9 cellular contexts compared by ENCODE assay signal in genomic region chr11:120168108-120168959, GRCh38. TPM values are rescaled to one million over a fixed set of nuclear protein-coding genes. Genes with fewer than 3 reads are reported as not detected.
A peak's percentile ranks its signal among the peaks of the same experiment; 100 is the strongest.
DNase-seq lines count a peak whose midpoint lies in the region; ATAC-seq and TF ChIP-seq lines count a peak whose summit lies in the region.
"Had no signal": no experiment of that assay in that cellular context is flagged by ENCODE, and none has a peak within 500 bp of the region (broad histone marks: within the 10 kb centered on the region; RNA-seq: fewer than 3 reads in every experiment).

No MANE protein-coding gene starts in this region.

- peaks cover 8% of the 10 kb centered on the region for H3K4me1 Mint-ChIP-seq in activated T-helper 1 cell treated with anti-CD3 and anti-CD28 coated beads, Interleukin-12 subunit alpha, Interleukin-12 subunit beta, Interleukin-2, Interleukin-4 antibody, amounts not matched to agents 30 ng/mL and 10 ng/mL and 1 ng/mL, durations not matched to agents 14 hours and 24 hours and 36 hours (ENCODE audit: low read depth)

- H3K36me3 ChIP-seq in right atrium auricular region, result no peaks in the 10 kb centered on the region
- H3K36me3 ChIP-seq in gastrocnemius medialis, result no peaks in the 10 kb centered on the region

- peaks cover 53% of the 10 kb centered on the region for H3K27me3 Mint-ChIP-seq in activated T-helper 1 cell treated with anti-CD3 and anti-CD28 coated beads, Interleukin-12 subunit alpha, Interleukin-12 subunit beta, Interleukin-2, Interleukin-4 antibody, amounts not matched to agents 30 ng/mL and 10 ng/mL and 1 ng/mL, durations not matched to agents 14 hours and 24 hours and 36 hours (ENCODE audit: insufficient read depth)

- H3K4me3 ChIP-seq in right atrium auricular region (peak overlapping the region; percentile 38 to 47), gastrocnemius medialis (peak overlapping the region; percentile 47 to 70 (median 48))

- H3K4me3 Mint-ChIP-seq in activated T-helper 1 cell treated with anti-CD3 and anti-CD28 coated beads, Interleukin-12 subunit alpha, Interleukin-12 subunit beta, Interleukin-2, Interleukin-4 antibody, amounts not matched to agents 30 ng/mL and 10 ng/mL and 1 ng/mL, durations not matched to agents 14 hours and 24 hours and 36 hours, result peak overlapping the region; percentile 57

- H3K27ac Mint-ChIP-seq in activated T-helper 1 cell treated with anti-CD3 and anti-CD28 coated beads, Interleukin-12 subunit alpha, Interleukin-12 subunit beta, Interleukin-2, Interleukin-4 antibody, amounts not matched to agents 30 ng/mL and 10 ng/mL and 1 ng/mL, durations not matched to agents 14 hours and 24 hours and 36 hours, result no peak overlapping the region

- peaks cover 0 to 5% of the 10 kb centered on the region in 2 donors for H3K27me3 ChIP-seq in right atrium auricular region
- H3K27me3 ChIP-seq in gastrocnemius medialis, result peaks cover 28 to 36% (median 32%) of the 10 kb centered on the region in 3 donors

- H3K36me3 Mint-ChIP-seq in activated T-helper 1 cell treated with anti-CD3 and anti-CD28 coated beads, Interleukin-12 subunit alpha, Interleukin-12 subunit beta, Interleukin-2, Interleukin-4 antibody, amounts not matched to agents 30 ng/mL and 10 ng/mL and 1 ng/mL, durations not matched to agents 14 hours and 24 hours and 36 hours (ENCODE audit: low read depth), result no peaks in the 10 kb centered on the region

- no peak for ATAC-seq in gastrocnemius medialis
- ATAC-seq in GM18867 (IDR thresholded peaks at IDR 0.05; ENCODE audit: unreplicated experiment), result no peak

- H3K4me1 ChIP-seq in right atrium auricular region (peaks cover 0 to 25% of the 10 kb centered on the region in 2 donors), gastrocnemius medialis (peaks cover 0 to 4% of the 10 kb centered on the region in 2 donors)

- no peaks in the 10 kb centered on the region for H3K9me3 Mint-ChIP-seq in activated T-helper 1 cell treated with anti-CD3 and anti-CD28 coated beads, Interleukin-12 subunit alpha, Interleukin-12 subunit beta, Interleukin-2, Interleukin-4 antibody, amounts not matched to agents 30 ng/mL and 10 ng/mL and 1 ng/mL, durations not matched to agents 14 hours and 24 hours and 36 hours

- H3K27ac ChIP-seq in right atrium auricular region (no peak overlapping the region), gastrocnemius medialis (no peak overlapping the region)

- no peak for TF ChIP-seq POLR2A in gastrocnemius medialis (IDR thresholded peaks at IDR 0.05)

- peaks cover 0 to 10% of the 10 kb centered on the region in 2 donors for H3K9me3 ChIP-seq in right atrium auricular region
- H3K9me3 ChIP-seq in gastrocnemius medialis, result peaks cover 0 to 3% (median 0%) of the 10 kb centered on the region in 3 donors

- DNase-seq in GM20000 (ENCODE audit: low spot score), result peak; percentile 3
- DNase-seq in activated T-helper 1 cell treated with anti-CD3 and anti-CD28 coated beads, Interleukin-12 subunit alpha, Interleukin-12 subunit beta, Interleukin-2, Interleukin-4 antibody, amounts not matched to agents 30 ng/mL and 10 ng/mL and 1 ng/mL, durations not matched to agents 14 hours and 24 hours and 36 hours (ENCODE audit: low spot score), result no peak
- DNase-seq in right atrium auricular region (ENCODE audit: low spot score), result no peak
- no peak for DNase-seq in gastrocnemius medialis
- DNase-seq in effector CD4-positive, alpha-beta T cell, result no peak
- no peak for DNase-seq in cerebellum (ENCODE audit: low spot score)
- DNase-seq in activated CD4-positive, CD25-positive, alpha-beta regulatory T cell treated with anti-CD3 and anti-CD28 coated beads, Interleukin-2, amount 50 U/mL, for 72 hours, result no peak

- intact Hi-C loops in activated T-helper 1 cell treated with anti-CD3 and anti-CD28 coated beads, Interleukin-12 subunit alpha, Interleukin-12 subunit beta, Interleukin-2, Interleukin-4 antibody, amounts not matched to agents 30 ng/mL and 10 ng/mL and 1 ng/mL, durations not matched to agents 14 hours and 24 hours and 36 hours (cut with micrococcal nuclease), result no loop called here
- intact Hi-C loops in gastrocnemius medialis (cut with DNase I; ENCODE audit: low total_unique reads), result loop anchor here (2.0 kb wide), 1 partner anchor 502 kb away; no protein-coding TSS in a partner anchor

- TF ChIP-seq CTCF in GM20000 (IDR thresholded peaks at IDR 0.05; ENCODE audit: extremely low read depth, missing control alignments), result no peak
- TF ChIP-seq CTCF in right atrium auricular region (IDR thresholded peaks at IDR 0.05), result no peak
- TF ChIP-seq CTCF in gastrocnemius medialis (IDR thresholded peaks at IDR 0.05 in 4 of 5, conservative IDR thresholded peaks at IDR 0.05 in 1 of 5), result no peak

- in situ Hi-C loops in gastrocnemius medialis (cut with MboI; ENCODE audit: low sequenced_read_pairs in 4 of 4), result no loop called here

RNA-seq across cellular contexts. Expression of gene TRIM29, which starts 30.4 kb away (rescaled TPM):
- not detected in 2 replicates for total RNA-seq in activated T-helper 1 cell treated with anti-CD3 and anti-CD28 coated beads, Interleukin-12 subunit alpha, Interleukin-12 subunit beta, Interleukin-2, Interleukin-4 antibody, amounts not matched to agents 30 ng/mL and 10 ng/mL and 1 ng/mL, durations not matched to agents 14 hours and 24 hours and 36 hours
- 1 to 10 TPM in 1 of 2 donors, under 1 TPM in 1; 0.85 to 2.7 TPM for total RNA-seq in right atrium auricular region
- total RNA-seq in gastrocnemius medialis, result 1 to 10 TPM in 1 of 4 donors, under 1 TPM in 2, not detected in 1; 0.65 to 2.9 (median 0.95) TPM
- total RNA-seq in cerebellum, result 0.64 TPM
- total RNA-seq: myocyte had no signal

RNA-seq across cellular contexts. Expression of gene OAF, which starts 42.5 kb away (rescaled TPM):
- total RNA-seq in activated T-helper 1 cell treated with anti-CD3 and anti-CD28 coated beads, Interleukin-12 subunit alpha, Interleukin-12 subunit beta, Interleukin-2, Interleukin-4 antibody, amounts not matched to agents 30 ng/mL and 10 ng/mL and 1 ng/mL, durations not matched to agents 14 hours and 24 hours and 36 hours, result 6.7 and 7.3 TPM in 2 replicates
- total RNA-seq in right atrium auricular region (10 to 100 TPM; 27.9 to 43.6 TPM), gastrocnemius medialis (10 to 100 TPM in 3 of 4 donors, 1 to 10 TPM in 1; 8.7 to 17.5 (median 10.1) TPM), cerebellum (3.0 TPM)
